9 cellular contexts compared by ENCODE assay signal in the genomic region with DNA sequence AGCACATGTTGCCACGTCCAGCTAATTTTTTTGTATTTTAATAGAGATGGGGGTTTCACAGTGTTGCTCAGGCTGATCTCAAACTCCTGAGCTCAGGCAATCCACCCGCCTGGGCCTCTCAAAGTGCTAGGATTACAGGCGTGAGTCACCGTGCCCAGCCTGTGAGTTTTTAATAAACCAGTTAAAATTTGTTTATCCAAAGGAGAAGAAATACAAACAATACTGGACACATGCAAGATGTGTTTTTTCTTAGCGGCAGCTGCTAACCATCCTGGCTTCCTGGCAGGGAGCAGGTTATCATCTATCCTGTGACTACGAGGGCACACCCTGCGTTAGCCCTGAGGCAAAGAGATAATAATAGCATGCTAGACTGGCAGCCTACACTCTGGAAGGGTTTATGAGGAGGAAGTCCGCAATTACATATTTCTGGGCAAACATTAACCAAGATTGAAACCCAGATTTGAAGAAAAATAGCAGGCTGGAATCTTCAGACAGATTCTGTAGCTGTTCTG.
A peak's percentile ranks its signal among the peaks of the same experiment; 100 is the strongest.
DNase-seq lines count a peak whose midpoint lies in the region; ATAC-seq and TF ChIP-seq lines count a peak whose summit lies in the region.
"Had no signal": no experiment of that assay in that cellular context is flagged by ENCODE, and none has a peak within 500 bp of the region (broad histone marks: within the 10 kb centered on the region; RNA-seq: fewer than 3 reads in every experiment).

No MANE protein-coding gene starts in this region.

- no peak overlapping the region for H3K4me3 Mint-ChIP-seq in CD4-positive, alpha-beta T cell
- H3K4me3 Mint-ChIP-seq: naive B cell had no signal

- H3K4me3 ChIP-seq in SJCRH30 (peak overlapping the region; percentile 39), right atrium auricular region (no peak overlapping the region), upper lobe of left lung (no peak overlapping the region)

- H3K9me3 Mint-ChIP-seq in CD4-positive, alpha-beta T cell: no peaks in the 10 kb centered on the region
- H3K9me3 Mint-ChIP-seq: naive B cell had no signal

- H3K27ac Mint-ChIP-seq in CD4-positive, alpha-beta T cell: no peak overlapping the region

- H3K4me1 ChIP-seq in SJCRH30: peaks cover 18% of the 10 kb centered on the region
- H3K4me1 ChIP-seq in right atrium auricular region: no peaks in the 10 kb centered on the region
- H3K4me1 ChIP-seq in upper lobe of left lung: peaks cover 13 to 23% (median 17%) of the 10 kb centered on the region in 4 donors

- intact Hi-C loops in CD4-positive, alpha-beta T cell (cut with DNase I, micrococcal nuclease): no loop called here

- no peaks in the 10 kb centered on the region for H3K9me3 ChIP-seq in SJCRH30 (replicated peaks)
- H3K9me3 ChIP-seq in right atrium auricular region: no peaks in the 10 kb centered on the region
- no peaks in the 10 kb centered on the region for H3K9me3 ChIP-seq in upper lobe of left lung
- no peaks in the 10 kb centered on the region for H3K9me3 ChIP-seq in CD4-positive, alpha-beta T cell (ENCODE audit: control insufficient read depth, low read length)

- no peaks in the 10 kb centered on the region for H3K36me3 ChIP-seq in SJCRH30
- no peaks in the 10 kb centered on the region for H3K36me3 ChIP-seq in right atrium auricular region
- H3K36me3 ChIP-seq in upper lobe of left lung: no peaks in the 10 kb centered on the region

- H3K27me3 Mint-ChIP-seq in CD4-positive, alpha-beta T cell: no peaks in the 10 kb centered on the region
- H3K27me3 Mint-ChIP-seq: naive B cell had no signal

- H3K27me3 ChIP-seq in SJCRH30 (no peaks in the 10 kb centered on the region), right atrium auricular region (no peaks in the 10 kb centered on the region), upper lobe of left lung (no peaks in the 10 kb centered on the region)
- no peaks in the 10 kb centered on the region for H3K27me3 ChIP-seq in CD4-positive, alpha-beta T cell (ENCODE audit: control insufficient read depth, insufficient read depth, low read length)

- TF ChIP-seq CTCF in right atrium auricular region (IDR thresholded peaks at IDR 0.05) (no peak), upper lobe of left lung (IDR thresholded peaks at IDR 0.05) (no peak)
- no peak for TF ChIP-seq CTCF in CD4-positive, alpha-beta T cell (IDR thresholded peaks at IDR 0.05)

- DNase-seq in SJCRH30 (peak; percentile 94 to 98), right atrium auricular region (ENCODE audit: low spot score) (no peak), upper lobe of left lung (peak in 1 of 2 donors; percentile 30), midbrain (lab: John Stamatoyannopoulos, UW) (no peak)
- no peak for DNase-seq in activated CD4-positive, alpha-beta T cell treated with anti-CD3 and anti-CD28 coated beads for 1 hour
- DNase-seq in CD4-positive, alpha-beta T cell: no peak
- DNase-seq: naive B cell had no signal

- H3K36me3 Mint-ChIP-seq in CD4-positive, alpha-beta T cell (ENCODE audit: low read depth): no peaks in the 10 kb centered on the region
- H3K36me3 Mint-ChIP-seq: naive B cell had no signal

- peak in 2 of 4 donors; percentile 78 to 79 for TF ChIP-seq EP300 in upper lobe of left lung (IDR thresholded peaks at IDR 0.05)

- CTCF ChIA-PET in CD4-positive, alpha-beta T cell (lab: Charles Lee): interaction anchor here (1.1 kb wide), 1 partner anchor 23 kb away, joined by 3 read pairs; no protein-coding TSS in a partner anchor

- H3K27ac ChIP-seq in SJCRH30: peak overlapping the region; percentile 98
- peak overlapping the region; percentile 59 to 62 for H3K27ac ChIP-seq in right atrium auricular region
- peak overlapping the region; percentile 46 to 68 (median 54) for H3K27ac ChIP-seq in upper lobe of left lung
- H3K27ac ChIP-seq in CD4-positive, alpha-beta T cell (ENCODE audit: low read depth, low read length): no peak overlapping the region

- WGBS in upper lobe of left lung, 2 donors: 42 to 47% methylated on average over 8 of the region's 8 CpGs

- TF ChIP-seq POLR2A in upper lobe of left lung (IDR thresholded peaks at IDR 0.05): no peak

- peak; percentile 1 for ATAC-seq in GM18517 (IDR thresholded peaks at IDR 0.05; ENCODE audit: unreplicated experiment)
- ATAC-seq in HG03135 (IDR thresholded peaks at IDR 0.05; ENCODE audit: unreplicated experiment): peak; percentile 24
- ATAC-seq in upper lobe of left lung (ENCODE audit: low FRiP score in 2 of 2): peak; percentile 52 to 75
- ATAC-seq in CD4-positive, alpha-beta T cell (ENCODE audit: poor library complexity): no peak

- no peaks in the 10 kb centered on the region for H3K4me1 Mint-ChIP-seq in CD4-positive, alpha-beta T cell (ENCODE audit: low read depth)

- POLR2A ChIA-PET in CD4-positive, alpha-beta T cell (lab: Charles Lee): no interaction called here

Comparison
In these comparisons a context has a peak if more than half of its experiments do, and no peak if none do; other contexts are left out.
1. DNase-seq: peak in SJCRH30 (2 of 2); none in right atrium auricular region (single experiment), activated CD4-positive, alpha-beta T cell treated with anti-CD3 and anti-CD28 coated beads for 1 hour (single experiment), midbrain (single experiment) and CD4-positive, alpha-beta T cell (0 of 10).